Comparison of ENCODE assay signal across 18 cellular contexts in the genomic region with DNA sequence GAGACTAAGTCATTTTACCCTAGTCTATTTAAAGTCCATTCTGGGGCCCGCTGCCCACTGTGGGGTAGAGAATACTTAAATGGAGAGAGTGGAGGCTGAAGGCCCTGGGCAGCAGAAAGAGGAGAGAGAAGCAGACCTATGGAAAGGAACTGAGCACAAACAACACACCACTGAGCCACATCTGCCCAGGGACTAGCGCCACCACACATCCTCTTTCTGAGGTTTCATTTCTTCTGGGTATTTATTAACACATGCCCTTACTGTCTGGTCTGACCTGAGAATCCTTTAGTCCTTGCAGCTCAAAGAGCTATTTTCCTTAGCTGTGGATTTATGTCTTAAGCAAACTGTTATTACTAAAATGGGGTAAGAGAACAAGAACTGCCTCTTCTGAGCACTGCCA.
A peak's percentile ranks its signal among the peaks of the same experiment; 100 is the strongest.
DNase-seq lines count a peak whose midpoint lies in the region; ATAC-seq and TF ChIP-seq lines count a peak whose summit lies in the region.
"Had no signal": no experiment of that assay in that cellular context is flagged by ENCODE, and none has a peak within 500 bp of the region (broad histone marks: within the 10 kb centered on the region; RNA-seq: fewer than 3 reads in every experiment).

No MANE protein-coding gene starts in this region.

- CTCF ChIA-PET in Caco-2 (lab: Charles Lee) = no interaction called here
- CTCF ChIA-PET in activated CD8-positive, alpha-beta T cell treated with anti-CD3 and anti-CD28 coated beads, Interleukin-2, amount 10 ng/mL, durations not matched to agents 7 days and 5 days (lab: Charles Lee) = no interaction called here

- BruUV-seq in Caco-2 (replicated peaks; lab: Mats Ljungman, UMichigan) = no TSS peak

- TF ChIP-seq CTCF in Caco-2 (IDR thresholded peaks at IDR 0.05; ENCODE audit: insufficient read depth in 1 of 2, low read depth in 1 of 2, low read length in 1 of 2, severe bottlenecking in 1 of 2, unreplicated experiment in 1 of 2) (no peak), GM23338 (conservative IDR thresholded peaks at IDR 0.05; ENCODE audit: low read depth in 2 of 2) (no peak)

- no peak overlapping the region for H3K27ac Mint-ChIP-seq in Caco-2 (ENCODE audit: unreplicated experiment)
- H3K27ac Mint-ChIP-seq in GM23338 = no peak overlapping the region
- H3K27ac Mint-ChIP-seq in activated CD8-positive, alpha-beta T cell treated with anti-CD3 and anti-CD28 coated beads, Interleukin-2, amount 10 ng/mL, durations not matched to agents 7 days and 5 days = no peak overlapping the region
- H3K27ac Mint-ChIP-seq: H9; natural killer cell treated with Interleukin-12 subunit alpha and Interleukin-12 subunit beta and Interleukin-15 and Interleukin-18, amount 100 ng/mL, for 72 hours; type B pancreatic cell had no signal

- H3K4me1 ChIP-seq in Caco-2 (no peaks in the 10 kb centered on the region), GM23338 (ENCODE audit: insufficient read depth) (no peaks in the 10 kb centered on the region)
- H3K4me1 ChIP-seq: adrenal gland, lower lobe of right lung had no signal

- no peaks in the 10 kb centered on the region for H3K4me1 Mint-ChIP-seq in Caco-2 (ENCODE audit: low read depth, unreplicated experiment)
- H3K4me1 Mint-ChIP-seq in GM23338 = no peaks in the 10 kb centered on the region; the same call in 2 of the 3 replicates
- H3K4me1 Mint-ChIP-seq in activated CD8-positive, alpha-beta T cell treated with anti-CD3 and anti-CD28 coated beads, Interleukin-2, amount 10 ng/mL, durations not matched to agents 7 days and 5 days (ENCODE audit: low read depth) = peaks cover 24% of the 10 kb centered on the region

- H3K9me3 ChIP-seq in Caco-2 = no peaks in the 10 kb centered on the region
- H3K9me3 ChIP-seq: adrenal gland, lower lobe of right lung had no signal

- DNase-seq in Caco-2 (no peak), GM23338 (ENCODE audit: low spot score) (no peak), SIG-M5 treated with dmso at 0.1 percent for 504 hours (lab: John Stamatoyannopoulos, UW; ENCODE audit: unreplicated experiment) (no peak)
- DNase-seq in activated CD8-positive, alpha-beta T cell treated with anti-CD3 and anti-CD28 coated beads, Interleukin-2, amount 10 ng/mL, durations not matched to agents 7 days and 5 days = no peak
- DNase-seq: activated T-cell treated with anti-CD3 and anti-CD28 coated beads for 4 hours, adrenal gland, H9, lower lobe of right lung, NCI-H1048, NCI-H345, PC-9 had no signal

- H2AFZ ChIP-seq in GM23338 = no peak overlapping the region
- H2AFZ ChIP-seq: PC-9 had no signal

- intact Hi-C loops in Caco-2 (cut with micrococcal nuclease; ENCODE audit: unreplicated experiment) = no loop called here

- no peaks in the 10 kb centered on the region for H3K27me3 ChIP-seq in Caco-2 (replicated peaks; ENCODE audit: control insufficient read depth, insufficient read depth, low read length)
- H3K27me3 ChIP-seq in GM23338 (ENCODE audit: insufficient read depth) = no peaks in the 10 kb centered on the region
- H3K27me3 ChIP-seq: adrenal gland had no signal

- ATAC-seq in GM18502 (IDR thresholded peaks at IDR 0.05; ENCODE audit: poor library complexity, unreplicated experiment) (peak; percentile 38), GM19467 (IDR thresholded peaks at IDR 0.05; ENCODE audit: unreplicated experiment) (peak; percentile 60), HG02798 (IDR thresholded peaks at IDR 0.05; ENCODE audit: poor library complexity, unreplicated experiment) (peak; percentile 74), HG03521 (IDR thresholded peaks at IDR 0.05; ENCODE audit: unreplicated experiment) (peak; percentile 57), GM23338 (no peak)
- no peak for ATAC-seq in activated CD8-positive, alpha-beta T cell treated with anti-CD3 and anti-CD28 coated beads, Interleukin-2, amount 10 ng/mL, durations not matched to agents 7 days and 5 days
- ATAC-seq: lower lobe of right lung; natural killer cell treated with Interleukin-12 subunit alpha and Interleukin-12 subunit beta and Interleukin-15 and Interleukin-18, amount 100 ng/mL, for 72 hours had no signal

- H3K27ac ChIP-seq in GM23338 (ENCODE audit: low read depth) = no peak overlapping the region
- H3K27ac ChIP-seq: adrenal gland, coronary artery, lower lobe of right lung, PC-9 had no signal

- H3K4me3 Mint-ChIP-seq in Caco-2 (ENCODE audit: unreplicated experiment) (no peak overlapping the region), GM23338 (no peak overlapping the region)
- no peak overlapping the region for H3K4me3 Mint-ChIP-seq in activated CD8-positive, alpha-beta T cell treated with anti-CD3 and anti-CD28 coated beads, Interleukin-2, amount 10 ng/mL, durations not matched to agents 7 days and 5 days
- H3K4me3 Mint-ChIP-seq: H9; natural killer cell treated with Interleukin-12 subunit alpha and Interleukin-12 subunit beta and Interleukin-15 and Interleukin-18, amount 100 ng/mL, for 72 hours; type B pancreatic cell had no signal

- H3K36me3 ChIP-seq in Caco-2 (ENCODE audit: control insufficient read depth, insufficient read depth, low read length) (no peaks in the 10 kb centered on the region), GM23338 (ENCODE audit: insufficient read depth) (no peaks in the 10 kb centered on the region)
- H3K36me3 ChIP-seq: adrenal gland, lower lobe of right lung had no signal

- peaks cover 5% of the 10 kb centered on the region for H3K27me3 Mint-ChIP-seq in Caco-2 (ENCODE audit: insufficient read depth, unreplicated experiment)
- no peaks in the 10 kb centered on the region for H3K27me3 Mint-ChIP-seq in GM23338 (ENCODE audit: insufficient read depth, low read depth, poor library complexity)
- peaks cover 11% of the 10 kb centered on the region for H3K27me3 Mint-ChIP-seq in activated CD8-positive, alpha-beta T cell treated with anti-CD3 and anti-CD28 coated beads, Interleukin-2, amount 10 ng/mL, durations not matched to agents 7 days and 5 days (ENCODE audit: low read depth)

- H3K4me2 ChIP-seq in GM23338 = no peak overlapping the region
- H3K4me2 ChIP-seq: PC-9 had no signal

- no peaks in the 10 kb centered on the region for H3K79me2 ChIP-seq in GM23338 (replicated peaks; ENCODE audit: insufficient read depth)

- no peaks in the 10 kb centered on the region for H4K20me1 ChIP-seq in GM23338 (replicated peaks; ENCODE audit: insufficient read depth)

- no peak overlapping the region for H3K4me3 ChIP-seq in Caco-2 (ENCODE audit: low read depth, low read length)
- H3K4me3 ChIP-seq in GM23338 = no peak overlapping the region
- H3K4me3 ChIP-seq: adrenal gland, coronary artery, lower lobe of right lung, PC-9 had no signal

- H3K36me3 Mint-ChIP-seq in Caco-2 (ENCODE audit: insufficient read depth, unreplicated experiment) (no peaks in the 10 kb centered on the region), GM23338 (ENCODE audit: low read depth) (no peaks in the 10 kb centered on the region)
- H3K36me3 Mint-ChIP-seq in activated CD8-positive, alpha-beta T cell treated with anti-CD3 and anti-CD28 coated beads, Interleukin-2, amount 10 ng/mL, durations not matched to agents 7 days and 5 days (ENCODE audit: low read depth) = no peaks in the 10 kb centered on the region
- H3K36me3 Mint-ChIP-seq: natural killer cell treated with Interleukin-12 subunit alpha and Interleukin-12 subunit beta and Interleukin-15 and Interleukin-18, amount 100 ng/mL, for 72 hours; type B pancreatic cell had no signal

- H3K9me3 Mint-ChIP-seq in Caco-2 (ENCODE audit: unreplicated experiment) (no peaks in the 10 kb centered on the region), GM23338 (no peaks in the 10 kb centered on the region)
- H3K9me3 Mint-ChIP-seq in activated CD8-positive, alpha-beta T cell treated with anti-CD3 and anti-CD28 coated beads, Interleukin-2, amount 10 ng/mL, durations not matched to agents 7 days and 5 days (ENCODE audit: insufficient read depth) = peaks cover 8% of the 10 kb centered on the region
- H3K9me3 Mint-ChIP-seq: H9, type B pancreatic cell had no signal

- POLR2A ChIA-PET in Caco-2 (lab: Charles Lee) = no interaction called here
- POLR2A ChIA-PET in activated CD8-positive, alpha-beta T cell treated with anti-CD3 and anti-CD28 coated beads, Interleukin-2, amount 10 ng/mL, durations not matched to agents 7 days and 5 days (lab: Charles Lee) = no interaction called here

- peaks cover 13% of the 10 kb centered on the region for H3K9me2 ChIP-seq in GM23338 (ENCODE audit: insufficient read depth)

- no peaks in the 10 kb centered on the region for H3F3A ChIP-seq in GM23338 (replicated peaks; ENCODE audit: low read depth)

Comparison
In these comparisons a context has a peak if more than half of its experiments do, and no peak if none do; other contexts are left out.
1. ATAC-seq: peak in GM18502 (single experiment), GM19467 (single experiment), HG02798 (single experiment) and HG03521 (single experiment); none in GM23338 (single experiment) and activated CD8-positive, alpha-beta T cell treated with anti-CD3 and anti-CD28 coated beads, Interleukin-2, amount 10 ng/mL, durations not matched to agents 7 days and 5 days (single experiment).